9 cellular contexts compared by ENCODE assay signal in genomic region chr1:24769656-24770651, GRCh38. TPM values are rescaled to one million over a fixed set of nuclear protein-coding genes. Genes with fewer than 3 reads are reported as not detected.
A peak's percentile ranks its signal among the peaks of the same experiment; 100 is the strongest.
DNase-seq lines count a peak whose midpoint lies in the region; ATAC-seq and TF ChIP-seq lines count a peak whose summit lies in the region.
"Had no signal": no experiment of that assay in that cellular context is flagged by ENCODE, and none has a peak within 500 bp of the region (broad histone marks: within the 10 kb centered on the region; RNA-seq: fewer than 3 reads in every experiment).

No MANE protein-coding gene starts in this region.

- H3K9ac ChIP-seq in skeletal muscle satellite cell (ENCODE audit: low read depth, low read length): peak overlapping the region; percentile 82

- TF ChIP-seq CTCF in GM10266 (IDR thresholded peaks at IDR 0.05; ENCODE audit: control insufficient read depth, insufficient read depth, low read depth, missing control alignments) (no peak), RWPE1 (conservative IDR thresholded peaks at IDR 0.05; ENCODE audit: low read depth) (no peak), fibroblast of villous mesenchyme (IDR thresholded peaks at IDR 0.05; ENCODE audit: insufficient read depth, low read depth, low read length) (no peak)

- H3K36me3 ChIP-seq in skeletal muscle satellite cell (ENCODE audit: insufficient read depth, low read length): peaks cover 6% of the 10 kb centered on the region

- no peaks in the 10 kb centered on the region for H3K9me3 ChIP-seq in skeletal muscle satellite cell (replicated peaks; ENCODE audit: low read length)

- CTCF ChIA-PET in RWPE1 (lab: Yijun Ruan, JAX): interaction anchor here (0.6 kb wide), 1 partner anchor 1251 kb away, joined by 3 read pairs; no protein-coding TSS in a partner anchor

- no peaks in the 10 kb centered on the region for H3K27me3 ChIP-seq in skeletal muscle satellite cell (ENCODE audit: control insufficient read depth, insufficient read depth, low read length)

- peak overlapping the region; percentile 62 for H3K4me2 ChIP-seq in skeletal muscle satellite cell (ENCODE audit: low read length)

- ATAC-seq in GM21390 (IDR thresholded peaks at IDR 0.05; ENCODE audit: unreplicated experiment) (no peak), GM21360 (IDR thresholded peaks at IDR 0.05; ENCODE audit: unreplicated experiment) (no peak)
- no peak for ATAC-seq in stimulated activated naive CD8-positive, alpha-beta T cell treated with anti-CD3 and anti-CD28 coated beads, Interleukin-15, Interleukin-2, amounts not matched to agents 100 U/mL and 50 U/mL, for 24 hours

- peak overlapping the region; percentile 54; the same call in 1 of the 2 replicates for H3K27ac ChIP-seq in RWPE1

- DNase-seq in GM10266 (ENCODE audit: extremely low spot score) (peak; percentile 53), RWPE1 (ENCODE audit: low spot score) (peak; percentile 69), fibroblast of villous mesenchyme (ENCODE audit: low read depth) (peak; percentile 96)
- DNase-seq in activated CD4-positive, alpha-beta T cell treated with anti-CD3 and anti-CD28 coated beads for 1 hour: no peak
- no peak for DNase-seq in stimulated activated naive CD8-positive, alpha-beta T cell treated with anti-CD3 and anti-CD28 coated beads, Interleukin-15, Interleukin-2, amounts not matched to agents 100 U/mL and 50 U/mL, for 24 hours
- DNase-seq: head of caudate nucleus had no signal

- H3K4me3 ChIP-seq in fibroblast of villous mesenchyme (ENCODE audit: low read depth, low read length): no peak overlapping the region
- H3K4me3 ChIP-seq in skeletal muscle satellite cell (ENCODE audit: low read length): peak overlapping the region; percentile 15

- POLR2A ChIA-PET in RWPE1 (lab: Yijun Ruan, JAX; ENCODE audit: low non-redundant PET): no interaction called here

- peaks cover 52% of the 10 kb centered on the region for H3K4me1 ChIP-seq in skeletal muscle satellite cell (ENCODE audit: control insufficient read depth, insufficient read depth, low read length)

RNA-seq across cellular contexts. Expression of gene CLIC4, which starts 24.7 kb away (rescaled TPM):
- total RNA-seq in fibroblast of villous mesenchyme: 411 and 544 TPM in 2 replicates
- 271 and 344 TPM in 2 replicates for total RNA-seq in skeletal muscle satellite cell (2012; rRNA removed)

Comparison
In these comparisons a context has a peak if more than half of its experiments do, and no peak if none do; other contexts are left out.
1. DNase-seq: peak in GM10266 (single experiment), RWPE1 (single experiment) and fibroblast of villous mesenchyme (single experiment); none in activated CD4-positive, alpha-beta T cell treated with anti-CD3 and anti-CD28 coated beads for 1 hour (single experiment) and stimulated activated naive CD8-positive, alpha-beta T cell treated with anti-CD3 and anti-CD28 coated beads, Interleukin-15, Interleukin-2, amounts not matched to agents 100 U/mL and 50 U/mL, for 24 hours (single experiment).